In the genomic region with DNA sequence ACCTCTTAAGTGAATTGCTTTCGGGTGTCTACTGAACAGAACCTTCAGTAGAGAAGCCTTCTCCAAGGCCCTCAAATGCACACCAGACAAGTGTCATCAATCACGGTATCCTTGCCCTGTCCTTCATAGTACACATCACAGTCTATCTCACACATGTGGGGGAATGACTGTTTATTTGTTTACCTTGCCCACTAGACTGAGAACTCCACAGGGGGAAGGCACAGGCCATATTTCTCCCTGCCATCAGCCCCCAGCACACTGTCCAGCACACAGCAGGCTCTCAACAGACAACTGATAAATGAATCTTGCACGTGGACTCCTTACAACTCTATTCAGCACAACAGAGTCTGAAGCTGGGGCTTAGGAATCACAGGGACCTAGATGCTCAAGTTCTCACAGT, we compare ENCODE assay signal across 1 cellular context.
A peak's percentile ranks its signal among the peaks of the same experiment; 100 is the strongest.
TF ChIP-seq lines count a peak whose summit lies in the region.

No MANE protein-coding gene starts in this region.

TF ChIP-seq in HEK293, 187 proteins besides CTCF, POLR2A, EP300 and RAD21 (continued from another document):
- peak; percentile 65 for TF ChIP-seq ZNF26 (tag by site-specific recombination; IDR thresholded peaks at IDR 0.05)
- TF ChIP-seq ZNF112 (tag by site-specific recombination; IDR thresholded peaks at IDR 0.05), result no peak
- TF ChIP-seq ZNF202 (tag by site-specific recombination; IDR thresholded peaks at IDR 0.05; ENCODE audit: borderline replicate concordance), result no peak
